Comparison of ENCODE assay signal across 27 cellular contexts in genomic region chr16:51490866-51491265, GRCh38.
DNase-seq lines count a peak whose midpoint lies in the region; ATAC-seq and TF ChIP-seq lines count a peak whose summit lies in the region.
"Had no signal": no experiment of that assay in that cellular context is flagged by ENCODE, and none has a peak within 500 bp of the region (broad histone marks: within the 10 kb centered on the region; RNA-seq: fewer than 3 reads in every experiment).

No MANE protein-coding gene starts in this region.

- no peaks in the 10 kb centered on the region for H3K79me2 ChIP-seq in mammary epithelial cell (ENCODE audit: insufficient read depth, low read length)

- H4K20me1 ChIP-seq in mammary epithelial cell (ENCODE audit: insufficient read depth, low read length): no peaks in the 10 kb centered on the region

- no peak for ATAC-seq in body of pancreas
- ATAC-seq: HCT116, HepG2 had no signal

- CTCF ChIA-PET in mammary epithelial cell (lab: Charles Lee; ENCODE audit: low non-redundant PET): no interaction called here
- CTCF ChIA-PET in activated naive CD4-positive, alpha-beta T cell treated with anti-CD3 and anti-CD28 coated beads, Interleukin-2, amount 10 ng/mL, durations not matched to agents 7 days and 5 days (lab: Charles Lee): no interaction called here

- H3K9me3 ChIP-seq in mammary epithelial cell (replicated peaks; ENCODE audit: insufficient read depth, low read length) (no peaks in the 10 kb centered on the region), breast epithelium (peaks cover 0 to 3% of the 10 kb centered on the region in 2 donors), adipocyte (ENCODE audit: control insufficient read depth, low read length) (peaks cover under 1% of the 10 kb centered on the region), body of pancreas (no peaks in the 10 kb centered on the region)
- H3K9me3 ChIP-seq: BE2C, SJSA1 had no signal

- dilution Hi-C loops in mammary epithelial cell (cut with HindIII; ENCODE audit: low sequenced_read_pairs): no loop called here

- peaks cover 42% of the 10 kb centered on the region for H3K9me3 Mint-ChIP-seq in nephron progenitor cell
- H3K9me3 Mint-ChIP-seq in activated naive CD4-positive, alpha-beta T cell treated with anti-CD3 and anti-CD28 coated beads, Interleukin-2, amount 10 ng/mL, durations not matched to agents 7 days and 5 days: peaks cover 9% of the 10 kb centered on the region
- H3K9me3 Mint-ChIP-seq in activated T-helper 2 cell treated with anti-CD3 and anti-CD28 coated beads, Interferon-gamma antibody, Interleukin-2, Interleukin-4, amounts not matched to agents 10 μg/mL and 5 μg/mL and 100 μg/mL, durations not matched to agents 14 hours and 24 hours and 36 hours: peaks cover 37% of the 10 kb centered on the region

- WGBS in mammary epithelial cell (ENCODE audit: low coverage, missing lambda C conversion rate): 16% methylated on average over 6 of the region's 6 CpGs
- WGBS in body of pancreas, 2 donors: 12 to 14% methylated on average over 6 of the region's 6 CpGs

- H3K4me2 ChIP-seq in mammary epithelial cell (ENCODE audit: insufficient read depth, low read depth, low read length): no peak overlapping the region

- DNase-seq in mammary epithelial cell (no peak), breast epithelium (ENCODE audit: low spot score in 2 of 2) (no peak), adipocyte (ENCODE audit: low read depth) (peak; percentile 1), nephron progenitor cell (no peak), NCI-H1436 (lab: John Stamatoyannopoulos, UW) (no peak), body of pancreas (no peak)
- no peak for DNase-seq in activated naive CD4-positive, alpha-beta T cell treated with anti-CD3 and anti-CD28 coated beads, Interleukin-2, amount 10 ng/mL, durations not matched to agents 7 days and 5 days
- DNase-seq in activated T-helper 2 cell treated with anti-CD3 and anti-CD28 coated beads, Interferon-gamma antibody, Interleukin-2, Interleukin-4, amounts not matched to agents 10 μg/mL and 5 μg/mL and 100 μg/mL, durations not matched to agents 14 hours and 24 hours and 36 hours (ENCODE audit: low spot score): no peak
- DNase-seq: 8988T, ACHN, BE2C, Calu3, GDM1, Karpas-422, MV-4-11, NCI-H1105, NCI-H146, NCI-H1930, NCI-H2227 treated with DMSO at 0.1 percent for 48 hours, NCI-H526 treated with DMSO at 0.1 percent for 48 hours, Right ventricle myocardium superior, RPMI8226 had no signal

- TF ChIP-seq POLR2A in breast epithelium (IDR thresholded peaks at IDR 0.05) (no peak), body of pancreas (IDR thresholded peaks at IDR 0.05) (no peak)

- H3K9ac ChIP-seq in mammary epithelial cell (ENCODE audit: insufficient read depth, low read length): no peak overlapping the region
- H3K9ac ChIP-seq in adipocyte (ENCODE audit: low read length): no peak overlapping the region

- H3K27ac ChIP-seq in mammary epithelial cell (ENCODE audit: insufficient read depth, low read depth, low read length) (no peak overlapping the region), breast epithelium (no peak overlapping the region), body of pancreas (no peak overlapping the region)
- H3K27ac ChIP-seq: HL-60, SJSA1 had no signal

- H3K4me3 ChIP-seq in mammary epithelial cell (replicated peaks in 1 of 3; ENCODE audit: insufficient read depth in 1 of 3, low read depth in 2 of 3, low read length in 3 of 3): no peak overlapping the region
- no peak overlapping the region for H3K4me3 ChIP-seq in breast epithelium
- H3K4me3 ChIP-seq in adipocyte (ENCODE audit: low read length): no peak overlapping the region
- no peak overlapping the region for H3K4me3 ChIP-seq in body of pancreas
- H3K4me3 ChIP-seq: SJSA1 had no signal

- no peaks in the 10 kb centered on the region for H3K27me3 ChIP-seq in mammary epithelial cell (ENCODE audit: insufficient read depth, low read length)
- H3K27me3 ChIP-seq in breast epithelium: no peaks in the 10 kb centered on the region
- H3K27me3 ChIP-seq in adipocyte (replicated peaks; ENCODE audit: control insufficient read depth, insufficient read depth, low read length): no peaks in the 10 kb centered on the region
- no peaks in the 10 kb centered on the region for H3K27me3 ChIP-seq in body of pancreas
- H3K27me3 ChIP-seq: BE2C, SJSA1 had no signal

- peaks cover 14% of the 10 kb centered on the region for H3K36me3 Mint-ChIP-seq in nephron progenitor cell (ENCODE audit: low read depth)
- no peaks in the 10 kb centered on the region for H3K36me3 Mint-ChIP-seq in activated naive CD4-positive, alpha-beta T cell treated with anti-CD3 and anti-CD28 coated beads, Interleukin-2, amount 10 ng/mL, durations not matched to agents 7 days and 5 days
- H3K36me3 Mint-ChIP-seq in activated T-helper 2 cell treated with anti-CD3 and anti-CD28 coated beads, Interferon-gamma antibody, Interleukin-2, Interleukin-4, amounts not matched to agents 10 μg/mL and 5 μg/mL and 100 μg/mL, durations not matched to agents 14 hours and 24 hours and 36 hours (ENCODE audit: low read depth): no peaks in the 10 kb centered on the region
- H3K36me3 Mint-ChIP-seq: CD14-positive monocyte had no signal

- in situ Hi-C loops in mammary epithelial cell (cut with MboI; ENCODE audit: low sequenced_read_pairs in 2 of 2): no loop called here

- H3K4me1 ChIP-seq in mammary epithelial cell (ENCODE audit: insufficient read depth, low read length) (no peaks in the 10 kb centered on the region), breast epithelium (no peaks in the 10 kb centered on the region), adipocyte (ENCODE audit: control insufficient read depth, insufficient read depth, low read length) (no peaks in the 10 kb centered on the region), body of pancreas (peaks cover 3% of the 10 kb centered on the region)
- H3K4me1 ChIP-seq: BE2C, SJSA1 had no signal

- no peaks in the 10 kb centered on the region for H3K36me3 ChIP-seq in mammary epithelial cell (ENCODE audit: insufficient read depth, low read length)
- no peaks in the 10 kb centered on the region for H3K36me3 ChIP-seq in breast epithelium
- H3K36me3 ChIP-seq in adipocyte (ENCODE audit: control insufficient read depth, insufficient read depth, low read length, severe bottlenecking): no peaks in the 10 kb centered on the region
- H3K36me3 ChIP-seq in body of pancreas (replicated peaks in 1 of 2; ENCODE audit: insufficient read depth in 1 of 2, low read depth in 2 of 2): no peaks in the 10 kb centered on the region
- H3K36me3 ChIP-seq: BE2C, SJSA1 had no signal

- H3K27ac Mint-ChIP-seq in nephron progenitor cell: peak overlapping the region; percentile 78
- no peak overlapping the region for H3K27ac Mint-ChIP-seq in activated naive CD4-positive, alpha-beta T cell treated with anti-CD3 and anti-CD28 coated beads, Interleukin-2, amount 10 ng/mL, durations not matched to agents 7 days and 5 days
- no peak overlapping the region for H3K27ac Mint-ChIP-seq in activated T-helper 2 cell treated with anti-CD3 and anti-CD28 coated beads, Interferon-gamma antibody, Interleukin-2, Interleukin-4, amounts not matched to agents 10 μg/mL and 5 μg/mL and 100 μg/mL, durations not matched to agents 14 hours and 24 hours and 36 hours
- H3K27ac Mint-ChIP-seq: CD14-positive monocyte had no signal

- peak overlapping the region; percentile 61 for H2AFZ ChIP-seq in mammary epithelial cell (ENCODE audit: low read depth, low read length)

- H3K4me1 Mint-ChIP-seq in nephron progenitor cell: peaks cover 54% of the 10 kb centered on the region
- no peaks in the 10 kb centered on the region for H3K4me1 Mint-ChIP-seq in activated naive CD4-positive, alpha-beta T cell treated with anti-CD3 and anti-CD28 coated beads, Interleukin-2, amount 10 ng/mL, durations not matched to agents 7 days and 5 days
- H3K4me1 Mint-ChIP-seq in activated T-helper 2 cell treated with anti-CD3 and anti-CD28 coated beads, Interferon-gamma antibody, Interleukin-2, Interleukin-4, amounts not matched to agents 10 μg/mL and 5 μg/mL and 100 μg/mL, durations not matched to agents 14 hours and 24 hours and 36 hours (ENCODE audit: low read depth): no peaks in the 10 kb centered on the region
- H3K4me1 Mint-ChIP-seq: CD14-positive monocyte had no signal

- intact Hi-C loops in mammary epithelial cell (cut with micrococcal nuclease) (no loop called here), breast epithelium (cut with DNase I; ENCODE audit: low total_unique reads) (no loop called here), body of pancreas (cut with DNase I) (no loop called here)
- intact Hi-C loops in activated T-helper 2 cell treated with anti-CD3 and anti-CD28 coated beads, Interferon-gamma antibody, Interleukin-2, Interleukin-4, amounts not matched to agents 10 μg/mL and 5 μg/mL and 100 μg/mL, durations not matched to agents 14 hours and 24 hours and 36 hours (cut with micrococcal nuclease): no loop called here

- TF ChIP-seq CTCF in mammary epithelial cell (conservative IDR thresholded peaks at IDR 0.05 in 1 of 2, IDR thresholded peaks at IDR 0.05 in 1 of 2; ENCODE audit: extremely low read depth in 1 of 2, insufficient read depth in 1 of 2, low read depth in 1 of 2, low read length in 2 of 2): no peak
- TF ChIP-seq CTCF in breast epithelium (IDR thresholded peaks at IDR 0.05): no peak
- TF ChIP-seq CTCF in nephron progenitor cell (IDR thresholded peaks at IDR 0.05): no peak
- no peak for TF ChIP-seq CTCF in body of pancreas (IDR thresholded peaks at IDR 0.05)

- BruUV-seq in mammary epithelial cell (replicated peaks; lab: Mats Ljungman, UMichigan): no TSS peak

- H3K4me3 Mint-ChIP-seq in nephron progenitor cell: no peak overlapping the region
- no peak overlapping the region for H3K4me3 Mint-ChIP-seq in activated naive CD4-positive, alpha-beta T cell treated with anti-CD3 and anti-CD28 coated beads, Interleukin-2, amount 10 ng/mL, durations not matched to agents 7 days and 5 days
- H3K4me3 Mint-ChIP-seq in activated T-helper 2 cell treated with anti-CD3 and anti-CD28 coated beads, Interferon-gamma antibody, Interleukin-2, Interleukin-4, amounts not matched to agents 10 μg/mL and 5 μg/mL and 100 μg/mL, durations not matched to agents 14 hours and 24 hours and 36 hours (ENCODE audit: low read depth): no peak overlapping the region
- H3K4me3 Mint-ChIP-seq: CD14-positive monocyte had no signal

- no peaks in the 10 kb centered on the region for H3K27me3 Mint-ChIP-seq in nephron progenitor cell (ENCODE audit: low read depth, poor library complexity)
- H3K27me3 Mint-ChIP-seq in activated naive CD4-positive, alpha-beta T cell treated with anti-CD3 and anti-CD28 coated beads, Interleukin-2, amount 10 ng/mL, durations not matched to agents 7 days and 5 days: no peaks in the 10 kb centered on the region
- no peaks in the 10 kb centered on the region for H3K27me3 Mint-ChIP-seq in activated T-helper 2 cell treated with anti-CD3 and anti-CD28 coated beads, Interferon-gamma antibody, Interleukin-2, Interleukin-4, amounts not matched to agents 10 μg/mL and 5 μg/mL and 100 μg/mL, durations not matched to agents 14 hours and 24 hours and 36 hours (ENCODE audit: low read depth)
